ENCODE assay signal across 9 cellular contexts in the genomic region with DNA sequence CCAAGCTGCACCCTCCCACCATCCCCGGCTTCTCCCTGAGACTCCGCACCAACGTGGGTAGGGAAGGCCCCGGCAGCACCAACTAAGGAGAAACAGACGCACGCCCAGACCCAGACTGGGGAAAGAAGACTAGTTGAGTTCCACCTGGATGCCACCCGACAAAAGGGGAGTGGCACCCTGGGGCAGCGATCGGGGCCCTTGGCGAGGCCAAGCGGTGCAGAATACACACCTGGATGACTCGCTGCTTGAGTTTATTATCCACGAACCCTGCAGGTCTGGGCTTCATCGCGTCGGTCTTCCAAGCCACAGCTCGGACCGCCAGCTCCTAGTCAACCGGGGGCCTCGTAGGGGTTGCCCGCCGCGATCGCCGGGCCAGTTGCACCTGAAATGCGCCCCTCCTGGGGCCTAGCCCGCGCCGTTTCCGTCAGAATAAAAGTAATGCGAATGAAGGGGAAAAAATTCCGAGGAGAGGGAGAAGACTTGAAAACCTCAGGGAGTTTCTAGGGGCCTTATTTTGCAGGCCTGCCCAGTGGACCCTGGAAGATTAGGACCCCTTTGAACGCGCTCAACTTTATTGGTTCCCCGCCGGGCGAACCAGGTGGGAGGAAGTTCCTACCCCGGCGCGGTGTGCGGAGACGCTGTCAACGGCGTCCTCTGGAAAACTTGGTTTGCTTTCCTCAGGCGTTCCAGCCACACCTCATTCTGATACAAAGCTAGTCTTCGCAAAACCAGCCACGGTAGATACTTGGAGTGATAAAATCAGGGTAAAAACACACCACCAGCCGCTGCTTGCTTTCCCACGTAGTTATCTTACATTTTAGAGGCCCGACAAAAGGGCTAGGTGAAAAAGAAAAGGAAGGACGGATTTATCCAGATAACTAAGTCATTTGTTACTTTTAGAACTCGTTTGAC.
DNase-seq lines count a peak whose midpoint lies in the region; ATAC-seq and FAIRE-seq lines count a peak whose summit lies in the region.
"Had no signal": no experiment of that assay in that cellular context is flagged by ENCODE, and none has a peak within 500 bp of the region (broad histone marks: within the 10 kb centered on the region; RNA-seq: fewer than 3 reads in every experiment).

TSS of gene NVL (minus strand) at position 331 of the 912 bp plus-strand sequence. CDS start at position 286, 45 bp downstream.

- peak; percentile 30 for FAIRE-seq in islet of Langerhans (lab: Jason Lieb, UNC)
- FAIRE-seq: endometrium had no signal

- DNase-seq in AG20443 (ENCODE audit: low spot score) (peak; percentile 94), NCI-H446 treated with DMSO at 0.1 percent for 48 hours (lab: John Stamatoyannopoulos, UW) (peak; percentile 80)
- DNase-seq in activated CD4-positive, CD25-positive, alpha-beta regulatory T cell treated with anti-CD3 and anti-CD28 coated beads, Interleukin-2, amount 50 U/mL, for 16 hours (ENCODE audit: low read depth, low spot score) = peak; percentile 62
- DNase-seq in central memory CD4-positive, alpha-beta T cell = peak; percentile 78
- DNase-seq in stimulated activated CD4-positive, alpha-beta T cell treated with anti-CD3 and anti-CD28 coated beads, Interleukin-12 subunit alpha, Interleukin-12 subunit beta, amount 100 ng/mL, for 24 hours (ENCODE audit: low read depth in 2 of 2) = peak; percentile 64 to 73

- ATAC-seq in GM19043 (IDR thresholded peaks at IDR 0.05; ENCODE audit: low read depth, unreplicated experiment) = peak; percentile 72
- ATAC-seq in HG03354 (IDR thresholded peaks at IDR 0.05; ENCODE audit: poor library complexity, severe bottlenecking, unreplicated experiment) = peak; percentile 85

Comparison
In these comparisons a context has a peak if more than half of its experiments do, and no peak if none do; other contexts are left out.
1. Peak in every context shown above with its lines: DNase-seq and ATAC-seq.